Comparison of ENCODE assay signal across 16 cellular contexts in genomic region chr5:38323645-38324295, GRCh38.
A peak's percentile ranks its signal among the peaks of the same experiment; 100 is the strongest.
DNase-seq lines count a peak whose midpoint lies in the region; ATAC-seq and TF ChIP-seq lines count a peak whose summit lies in the region.
"Had no signal": no experiment of that assay in that cellular context is flagged by ENCODE, and none has a peak within 500 bp of the region (broad histone marks: within the 10 kb centered on the region; RNA-seq: fewer than 3 reads in every experiment).

No MANE protein-coding gene starts in this region.

- ATAC-seq in Right ventricle myocardium inferior: peak; percentile 64
- peak; percentile 41 to 81 for ATAC-seq in left cardiac atrium
- ATAC-seq in GM18519 (IDR thresholded peaks at IDR 0.05; ENCODE audit: low FRiP score, unreplicated experiment): no peak
- no peak for ATAC-seq in HG02571 (IDR thresholded peaks at IDR 0.05; ENCODE audit: unreplicated experiment)
- ATAC-seq in HG02623 (IDR thresholded peaks at IDR 0.05; ENCODE audit: unreplicated experiment): no peak
- ATAC-seq: K562 had no signal

- H3K27me3 ChIP-seq in right atrium auricular region: no peaks in the 10 kb centered on the region
- H3K27me3 ChIP-seq: upper lobe of left lung had no signal

- no peaks in the 10 kb centered on the region for H3K4me1 ChIP-seq in right atrium auricular region

- no peaks in the 10 kb centered on the region for H3K9me3 ChIP-seq in right atrium auricular region
- H3K9me3 ChIP-seq: upper lobe of left lung had no signal

- in situ Hi-C loops in astrocyte of the spinal cord (cut with HindIII; ENCODE audit: low sequenced_read_pairs): no loop called here

- intact Hi-C loops in Right ventricle myocardium inferior (cut with DNase I): no loop called here
- intact Hi-C loops in left cardiac atrium (cut with DNase I): no loop called here

- no peak for DNase-seq in Right ventricle myocardium inferior (ENCODE audit: missing footprints)
- no peak for DNase-seq in right atrium auricular region (ENCODE audit: low spot score)
- DNase-seq in astrocyte of the spinal cord (ENCODE audit: low read depth, low spot score): peak; percentile 19
- no peak for DNase-seq in left cardiac atrium
- peak; percentile 67 for DNase-seq in stromal cell of bone marrow (ENCODE audit: low read depth)
- DNase-seq: activated CD4-positive, alpha-beta T cell treated with anti-CD3 and anti-CD28 coated beads, Interleukin-2, amount 10 ng/mL, durations not matched to agents 7 days and 5 days; activated effector memory CD4-positive, alpha-beta T cell treated with anti-CD3 and anti-CD28 coated beads, Interleukin-2, amount 50 U/mL, for 16 hours; cerebellar nuclear complex; NCI-H187 treated with DMSO at 0.1 percent for 48 hours; retina; T-helper 1 cell; upper lobe of left lung had no signal

- TF ChIP-seq CTCF in right atrium auricular region (IDR thresholded peaks at IDR 0.05) (no peak), astrocyte of the spinal cord (IDR thresholded peaks at IDR 0.05; ENCODE audit: low read depth, low read length) (no peak)

- H3K4me3 ChIP-seq in right atrium auricular region (no peak overlapping the region), astrocyte of the spinal cord (ENCODE audit: low read depth, low read length) (no peak overlapping the region)
- H3K4me3 ChIP-seq: K562, upper lobe of left lung had no signal

- no peak overlapping the region for H3K27ac ChIP-seq in right atrium auricular region
- H3K27ac ChIP-seq: upper lobe of left lung had no signal

- H3K36me3 ChIP-seq in right atrium auricular region: no peaks in the 10 kb centered on the region
- H3K36me3 ChIP-seq: upper lobe of left lung had no signal

Comparison
In these comparisons a context has a peak if more than half of its experiments do, and no peak if none do; other contexts are left out.
1. ATAC-seq: peak in Right ventricle myocardium inferior (single experiment) and left cardiac atrium (2 of 2); none in GM18519 (single experiment), HG02571 (single experiment) and HG02623 (single experiment).
2. DNase-seq: peak in astrocyte of the spinal cord (single experiment) and stromal cell of bone marrow (single experiment); none in Right ventricle myocardium inferior (single experiment), right atrium auricular region (single experiment) and left cardiac atrium (single experiment).